In the genomic region with DNA sequence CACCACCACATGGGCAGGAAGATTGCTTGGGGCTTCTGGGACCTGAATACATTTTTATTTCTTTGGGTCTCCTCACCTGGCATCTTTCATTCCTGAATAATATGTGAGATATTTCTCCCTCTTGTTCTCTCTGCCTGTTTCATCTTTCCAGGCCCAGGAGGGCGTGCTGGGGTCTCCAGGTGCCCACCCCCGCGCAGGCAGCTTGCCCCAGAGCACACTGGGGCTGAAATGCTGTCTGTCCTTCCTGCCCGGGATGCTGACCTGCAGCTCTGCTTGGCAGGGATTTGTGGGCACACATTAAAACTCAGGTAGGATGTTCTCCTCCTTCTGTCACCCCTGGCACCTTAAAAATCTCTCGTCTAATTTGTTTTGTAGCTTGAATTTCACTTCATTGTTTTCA, we compare ENCODE assay signal across 30 cellular contexts. TPM values are rescaled to one million over a fixed set of nuclear protein-coding genes. Genes with fewer than 3 reads are reported as not detected.
"Had no signal": no experiment of that assay in that cellular context is flagged by ENCODE, and none has a peak within 500 bp of the region (broad histone marks: within the 10 kb centered on the region; RNA-seq: fewer than 3 reads in every experiment).

No MANE protein-coding gene starts in this region.

- H3K4me3 ChIP-seq: gastrocnemius medialis had no signal

- ATAC-seq: activated CD4-positive, alpha-beta T cell treated with anti-CD3 and anti-CD28 coated beads for 36 hours; activated CD8-positive, alpha-beta T cell treated with anti-CD3 and anti-CD28 coated beads, Interleukin-2, amount 10 ng/mL, durations not matched to agents 7 days and 5 days; activated T-cell treated with anti-CD3 and anti-CD28 coated beads, Interleukin-2, amount 50 U/mL, for 4 hours; activated T-helper 17 cell treated with anti-CD3 and anti-CD28 coated beads, Interleukin-2, amount 50 U/mL, for 72 hours; esophagus mucosa; foreskin keratinocyte; gastrocnemius medialis; T-helper 17 cell had no signal

- H3K27me3 ChIP-seq: brain microvascular endothelial cell, foreskin keratinocyte, gastrocnemius medialis had no signal

- H3K36me3 ChIP-seq: brain microvascular endothelial cell, gastrocnemius medialis had no signal

- DNase-seq: activated CD4-positive, alpha-beta memory T cell treated with anti-CD3 and anti-CD28 coated beads for 36 hours; activated CD4-positive, alpha-beta T cell treated with anti-CD3 and anti-CD28 coated beads for 36 hours; activated CD4-positive, CD25-positive, alpha-beta regulatory T cell; activated CD4-positive, CD25-positive, alpha-beta regulatory T cell treated with anti-CD3 and anti-CD28 coated beads, Interleukin-2, amount 50 U/mL, for 72 hours; activated CD8-positive, alpha-beta T cell treated with anti-CD3 and anti-CD28 coated beads, Interleukin-2, amount 10 ng/mL, durations not matched to agents 7 days and 5 days; activated effector memory CD4-positive, alpha-beta T cell treated with Interleukin-2 at 50 U/mL for 16 hours; activated gamma-delta T cell treated with Interleukin-2 at 50 U/mL for 16 hours; activated naive CD4-positive, alpha-beta T cell treated with anti-CD3 and anti-CD28 coated beads, Interleukin-2, amount 50 U/mL, for 16 hours; activated naive CD4-positive, alpha-beta T cell treated with Interleukin-2 at 50 U/mL for 16 hours; activated T-cell treated with anti-CD3 and anti-CD28 coated beads, Interleukin-2, amount 50 U/mL, for 4 hours; amniotic stem cell; anterior cingulate cortex; brain microvascular endothelial cell; caudate nucleus; effector CD8-positive, alpha-beta T cell; foreskin keratinocyte; gastrocnemius medialis; glutamatergic neuron; T-helper 1 cell; T-helper 17 cell; T1000 had no signal

- H3K27ac ChIP-seq: brain microvascular endothelial cell, foreskin keratinocyte, gastrocnemius medialis had no signal

- H3K4me1 ChIP-seq: foreskin keratinocyte, gastrocnemius medialis had no signal

- H3K9me3 ChIP-seq: gastrocnemius medialis had no signal

RNA-seq across cellular contexts. Expression of gene TEX51, which starts 39.7 kb away (rescaled TPM):
- total RNA-seq: activated CD4-positive, alpha-beta memory T cell treated with anti-CD3 and anti-CD28 coated beads for 36 hours; activated CD4-positive, alpha-beta T cell treated with anti-CD3 and anti-CD28 coated beads for 36 hours; activated CD4-positive, alpha-beta T cell treated with anti-CD3 and anti-CD28 coated beads, Interleukin-2, amount 10 ng/mL, durations not matched to agents 24 days and 14 days; activated CD8-positive, alpha-beta T cell treated with anti-CD3 and anti-CD28 coated beads, Interleukin-2, amount 10 ng/mL, durations not matched to agents 7 days and 5 days; activated T-cell treated with anti-CD3 and anti-CD28 coated beads, Interleukin-2, amount 50 U/mL, for 4 hours; activated T-helper 17 cell treated with anti-CD3 and anti-CD28 coated beads, Interleukin-2, amount 50 U/mL, for 72 hours; astrocyte; bronchial epithelial cell; chondrocyte; dermis microvascular lymphatic vessel endothelial cell; epithelial cell of proximal tubule; esophagus mucosa; foreskin keratinocyte; gastrocnemius medialis; T-helper 17 cell had no signal
- polyA plus RNA-seq: adipose tissue, foreskin keratinocyte had no signal
